In the genomic region with DNA sequence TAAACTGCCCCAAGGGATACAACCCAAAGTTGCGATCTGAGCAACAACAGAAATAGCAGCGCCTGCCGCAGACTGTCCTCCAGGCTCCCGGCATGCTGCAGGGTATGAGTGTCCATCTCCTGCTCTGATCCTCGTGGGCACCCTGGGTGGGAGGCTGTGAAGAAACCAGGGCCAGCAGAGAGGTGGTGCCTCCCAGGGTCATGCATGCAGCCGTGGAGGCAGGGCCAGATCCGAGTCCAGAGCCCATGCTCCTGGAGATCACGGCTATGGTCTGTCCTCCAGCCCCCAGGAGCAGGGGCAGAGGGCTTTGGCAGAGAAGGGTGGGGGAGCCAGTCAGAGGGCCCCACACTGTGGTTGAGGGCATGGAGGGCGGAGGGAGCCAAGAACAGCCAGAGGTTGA, we compare ENCODE assay signal across 23 cellular contexts. TPM values are rescaled to one million over a fixed set of nuclear protein-coding genes. Genes with fewer than 3 reads are reported as not detected.
"Had no signal": no experiment of that assay in that cellular context is flagged by ENCODE, and none has a peak within 500 bp of the region (broad histone marks: within the 10 kb centered on the region; RNA-seq: fewer than 3 reads in every experiment).

No MANE protein-coding gene starts in this region.

- H2AFZ ChIP-seq: neural progenitor cell had no signal

- H3K36me3 Mint-ChIP-seq: neural progenitor cell, type B pancreatic cell had no signal

- H3K36me3 ChIP-seq: brain microvascular endothelial cell, neural progenitor cell, pancreas, right lobe of liver, vagina had no signal

- H3K27ac Mint-ChIP-seq: activated CD4-positive, alpha-beta T cell treated with anti-CD3 and anti-CD28 coated beads, Interleukin-2, amount 10 ng/mL, durations not matched to agents 24 days and 14 days; activated CD8-positive, alpha-beta memory T cell treated with anti-CD3 and anti-CD28 coated beads, Interleukin-2, amount 10 ng/mL, durations not matched to agents 7 days and 5 days; activated CD8-positive, alpha-beta T cell treated with anti-CD3 and anti-CD28 coated beads for 36 hours; activated naive CD4-positive, alpha-beta T cell treated with anti-CD3 and anti-CD28 coated beads, Interleukin-2, amount 10 ng/mL, durations not matched to agents 7 days and 5 days; neural progenitor cell; stimulated activated effector memory CD8-positive, alpha-beta T cell treated with anti-CD3 and anti-CD28 coated beads, Interleukin-12 subunit alpha, Interleukin-12 subunit beta, amount 100 ng/mL, for 72 hours; type B pancreatic cell had no signal

- ATAC-seq: activated CD8-positive, alpha-beta memory T cell treated with anti-CD3 and anti-CD28 coated beads, Interleukin-2, amount 10 ng/mL, durations not matched to agents 7 days and 5 days; activated CD8-positive, alpha-beta T cell treated with anti-CD3 and anti-CD28 coated beads for 36 hours; foreskin keratinocyte; naive thymus-derived CD4-positive, alpha-beta T cell; right lobe of liver; stimulated activated effector memory CD8-positive, alpha-beta T cell treated with anti-CD3 and anti-CD28 coated beads, Interleukin-12 subunit alpha, Interleukin-12 subunit beta, amount 100 ng/mL, for 72 hours had no signal

- H3K9me3 ChIP-seq: pancreas, right lobe of liver, SK-N-SH, testis, vagina had no signal

- DNase-seq: activated CD4-positive, alpha-beta T cell treated with anti-CD3 and anti-CD28 coated beads, Interleukin-2, amount 10 ng/mL, durations not matched to agents 24 days and 14 days; activated CD8-positive, alpha-beta memory T cell treated with anti-CD3 and anti-CD28 coated beads, Interleukin-2, amount 10 ng/mL, durations not matched to agents 7 days and 5 days; activated CD8-positive, alpha-beta T cell treated with anti-CD3 and anti-CD28 coated beads for 36 hours; activated effector memory CD4-positive, alpha-beta T cell treated with anti-CD3 and anti-CD28 coated beads, Interleukin-2, amount 50 U/mL, for 16 hours; activated naive CD4-positive, alpha-beta T cell treated with anti-CD3 and anti-CD28 coated beads, Interleukin-2, amount 10 ng/mL, durations not matched to agents 7 days and 5 days; activated T-cell treated with anti-CD3 and anti-CD28 coated beads for 4 hours; amygdala; brain microvascular endothelial cell; effector CD8-positive, alpha-beta T cell; foreskin keratinocyte; hippocampal formation; naive thymus-derived CD4-positive, alpha-beta T cell; SK-N-SH; stimulated activated CD4-positive, alpha-beta T cell treated with anti-CD3 and anti-CD28 coated beads, Interleukin-2, amount 100 ng/mL, for 24 hours had no signal

- H3K4me3 Mint-ChIP-seq: activated CD4-positive, alpha-beta T cell treated with anti-CD3 and anti-CD28 coated beads, Interleukin-2, amount 10 ng/mL, durations not matched to agents 24 days and 14 days; activated CD8-positive, alpha-beta memory T cell treated with anti-CD3 and anti-CD28 coated beads, Interleukin-2, amount 10 ng/mL, durations not matched to agents 7 days and 5 days; activated CD8-positive, alpha-beta T cell treated with anti-CD3 and anti-CD28 coated beads for 36 hours; activated naive CD4-positive, alpha-beta T cell treated with anti-CD3 and anti-CD28 coated beads, Interleukin-2, amount 10 ng/mL, durations not matched to agents 7 days and 5 days; naive thymus-derived CD4-positive, alpha-beta T cell; neural progenitor cell; stimulated activated effector memory CD8-positive, alpha-beta T cell treated with anti-CD3 and anti-CD28 coated beads, Interleukin-12 subunit alpha, Interleukin-12 subunit beta, amount 100 ng/mL, for 72 hours; type B pancreatic cell had no signal

- H3K4me3 ChIP-seq: lung, neural progenitor cell, pancreas, right lobe of liver, skin epidermis, testis, vagina had no signal

- H3K4me1 ChIP-seq: foreskin keratinocyte, right lobe of liver, vagina had no signal

- H3K4me2 ChIP-seq: neural progenitor cell, SK-N-SH had no signal

- H3K27me3 Mint-ChIP-seq: activated CD4-positive, alpha-beta T cell treated with anti-CD3 and anti-CD28 coated beads, Interleukin-2, amount 10 ng/mL, durations not matched to agents 24 days and 14 days; activated CD8-positive, alpha-beta memory T cell treated with anti-CD3 and anti-CD28 coated beads, Interleukin-2, amount 10 ng/mL, durations not matched to agents 7 days and 5 days; activated CD8-positive, alpha-beta T cell treated with anti-CD3 and anti-CD28 coated beads for 36 hours; activated naive CD4-positive, alpha-beta T cell treated with anti-CD3 and anti-CD28 coated beads, Interleukin-2, amount 10 ng/mL, durations not matched to agents 7 days and 5 days; naive thymus-derived CD4-positive, alpha-beta T cell had no signal

- H3K4me1 Mint-ChIP-seq: activated CD8-positive, alpha-beta memory T cell treated with anti-CD3 and anti-CD28 coated beads, Interleukin-2, amount 10 ng/mL, durations not matched to agents 7 days and 5 days had no signal

- H3K9me3 Mint-ChIP-seq: activated CD4-positive, alpha-beta T cell treated with anti-CD3 and anti-CD28 coated beads, Interleukin-2, amount 10 ng/mL, durations not matched to agents 24 days and 14 days; activated CD8-positive, alpha-beta T cell treated with anti-CD3 and anti-CD28 coated beads for 36 hours; activated naive CD4-positive, alpha-beta T cell treated with anti-CD3 and anti-CD28 coated beads, Interleukin-2, amount 10 ng/mL, durations not matched to agents 7 days and 5 days; naive thymus-derived CD4-positive, alpha-beta T cell; neural progenitor cell; stimulated activated effector memory CD8-positive, alpha-beta T cell treated with anti-CD3 and anti-CD28 coated beads, Interleukin-12 subunit alpha, Interleukin-12 subunit beta, amount 100 ng/mL, for 72 hours; type B pancreatic cell had no signal

- H3K27ac ChIP-seq: brain microvascular endothelial cell, foreskin keratinocyte, neural progenitor cell, pancreas, right lobe of liver, testis, vagina had no signal

- H3K27me3 ChIP-seq: brain microvascular endothelial cell, neural progenitor cell, pancreas, right lobe of liver, testis, vagina had no signal

- H3K9ac ChIP-seq: neural progenitor cell, SK-N-SH had no signal

RNA-seq across cellular contexts. Expression of gene HRH2, which starts 29.0 kb away (rescaled TPM):
- total RNA-seq: foreskin keratinocyte had no signal
- polyA plus RNA-seq: foreskin keratinocyte had no signal
